ENCODE assay signal across 11 cellular contexts in the genomic region with DNA sequence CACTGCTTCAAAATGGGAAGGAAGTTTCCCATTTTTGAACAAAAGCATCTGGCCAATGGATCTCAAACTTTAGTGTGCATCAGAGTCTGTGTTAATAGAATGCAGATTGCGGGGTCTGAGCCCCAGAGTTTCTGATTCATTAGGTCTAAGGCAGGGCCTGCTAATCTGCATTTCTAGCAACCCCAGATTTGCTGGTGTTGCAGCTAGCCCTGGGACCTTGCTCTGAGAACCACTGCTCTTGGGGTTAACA. TPM values are rescaled to one million over a fixed set of nuclear protein-coding genes. Genes with fewer than 3 reads are reported as not detected.
DNase-seq lines count a peak whose midpoint lies in the region; ATAC-seq and TF ChIP-seq lines count a peak whose summit lies in the region.
"Had no signal": no experiment of that assay in that cellular context is flagged by ENCODE, and none has a peak within 500 bp of the region (broad histone marks: within the 10 kb centered on the region; RNA-seq: fewer than 3 reads in every experiment).

No MANE protein-coding gene starts in this region.

- peak overlapping the region; percentile 70 for H3K27ac Mint-ChIP-seq in HFFc6
- no peak overlapping the region for H3K27ac Mint-ChIP-seq in activated CD8-positive, alpha-beta T cell treated with anti-CD3 and anti-CD28 coated beads, Interleukin-2, amount 10 ng/mL, durations not matched to agents 7 days and 5 days

- CTCF ChIA-PET in activated CD8-positive, alpha-beta T cell treated with anti-CD3 and anti-CD28 coated beads, Interleukin-2, amount 10 ng/mL, durations not matched to agents 7 days and 5 days (lab: Charles Lee): interaction anchor here (1.0 to 3.4 kb wide), 5 partner anchors 10 to 37 kb away, joined by 3 to 19 read pairs (median 7); a partner anchor contains a TSS

- H3K4me3 Mint-ChIP-seq in HFFc6: no peak overlapping the region; the same call in 1 of the 2 replicates
- no peak overlapping the region for H3K4me3 Mint-ChIP-seq in activated CD8-positive, alpha-beta T cell treated with anti-CD3 and anti-CD28 coated beads, Interleukin-2, amount 10 ng/mL, durations not matched to agents 7 days and 5 days

- no peak for TF ChIP-seq EP300 in upper lobe of left lung (IDR thresholded peaks at IDR 0.05)

- WGBS in prostate gland: 100% methylated on average over 1 of the region's 1 CpG
- WGBS in upper lobe of left lung, 2 donors: 100% methylated on average over 1 of the region's 1 CpG

- intact Hi-C loops in prostate gland (cut with DNase I): no loop called here
- intact Hi-C loops in ascending aorta (cut with DNase I): no loop called here

- POLR2A ChIA-PET in activated CD8-positive, alpha-beta T cell treated with anti-CD3 and anti-CD28 coated beads, Interleukin-2, amount 10 ng/mL, durations not matched to agents 7 days and 5 days (lab: Charles Lee): interaction anchor here (0.6 to 6.5 kb wide), 2 partner anchors 30 to 37 kb away, joined by 3 to 36 read pairs; a partner anchor contains a TSS

- no peaks in the 10 kb centered on the region for H3K9me3 Mint-ChIP-seq in HFFc6
- no peaks in the 10 kb centered on the region for H3K9me3 Mint-ChIP-seq in activated CD8-positive, alpha-beta T cell treated with anti-CD3 and anti-CD28 coated beads, Interleukin-2, amount 10 ng/mL, durations not matched to agents 7 days and 5 days (ENCODE audit: insufficient read depth)
- H3K9me3 Mint-ChIP-seq: stimulated activated naive CD8-positive, alpha-beta T cell treated with anti-CD3 and anti-CD28 coated beads, Interleukin-15, Interleukin-2, amounts not matched to agents 100 ng/mL and 50 ng/mL, for 24 hours had no signal

- H3K36me3 ChIP-seq in prostate gland (no peaks in the 10 kb centered on the region), upper lobe of left lung (no peaks in the 10 kb centered on the region), ascending aorta (no peaks in the 10 kb centered on the region)

- peaks cover 13% of the 10 kb centered on the region for H3K4me1 ChIP-seq in prostate gland (replicated peaks)
- H3K4me1 ChIP-seq in upper lobe of left lung: peaks cover 15 to 27% (median 19%) of the 10 kb centered on the region in 4 donors
- H3K4me1 ChIP-seq in ascending aorta: peaks cover 0 to 6% of the 10 kb centered on the region in 2 donors

- no peaks in the 10 kb centered on the region for H3K36me3 Mint-ChIP-seq in HFFc6 (ENCODE audit: low read depth)
- no peaks in the 10 kb centered on the region for H3K36me3 Mint-ChIP-seq in activated CD8-positive, alpha-beta T cell treated with anti-CD3 and anti-CD28 coated beads, Interleukin-2, amount 10 ng/mL, durations not matched to agents 7 days and 5 days (ENCODE audit: low read depth)

- H3K4me3 ChIP-seq in prostate gland (no peak overlapping the region), upper lobe of left lung (no peak overlapping the region), ascending aorta (no peak overlapping the region)

- TF ChIP-seq POLR2A in prostate gland (IDR thresholded peaks at IDR 0.05): no peak
- TF ChIP-seq POLR2A in upper lobe of left lung (IDR thresholded peaks at IDR 0.05): no peak

- no peaks in the 10 kb centered on the region for H3K9me3 ChIP-seq in prostate gland
- no peaks in the 10 kb centered on the region for H3K9me3 ChIP-seq in upper lobe of left lung
- no peaks in the 10 kb centered on the region for H3K9me3 ChIP-seq in ascending aorta

- DNase-seq in HFFc6: no peak
- DNase-seq in activated CD8-positive, alpha-beta T cell treated with anti-CD3 and anti-CD28 coated beads, Interleukin-2, amount 10 ng/mL, durations not matched to agents 7 days and 5 days: no peak
- no peak for DNase-seq in prostate gland (ENCODE audit: low spot score)
- DNase-seq in upper lobe of left lung: no peak
- DNase-seq in stimulated activated CD4-positive, alpha-beta T cell treated with anti-CD3 and anti-CD28 coated beads, Interleukin-4, amount 100 ng/mL, for 24 hours: no peak
- DNase-seq in DMS153 (lab: John Stamatoyannopoulos, UW): no peak
- no peak for DNase-seq in ascending aorta (ENCODE audit: low spot score in 2 of 2)
- DNase-seq: OCI-M1 had no signal

- peaks cover 5% of the 10 kb centered on the region; the same call in 1 of the 2 replicates for H3K27me3 Mint-ChIP-seq in HFFc6 (ENCODE audit: insufficient read depth)
- H3K27me3 Mint-ChIP-seq in activated CD8-positive, alpha-beta T cell treated with anti-CD3 and anti-CD28 coated beads, Interleukin-2, amount 10 ng/mL, durations not matched to agents 7 days and 5 days (ENCODE audit: low read depth): no peaks in the 10 kb centered on the region
- H3K27me3 Mint-ChIP-seq: stimulated activated naive CD8-positive, alpha-beta T cell treated with anti-CD3 and anti-CD28 coated beads, Interleukin-15, Interleukin-2, amounts not matched to agents 100 ng/mL and 50 ng/mL, for 24 hours had no signal

- H3K4me1 Mint-ChIP-seq in HFFc6 (ENCODE audit: low read depth): peaks cover 42% of the 10 kb centered on the region
- peaks cover 27% of the 10 kb centered on the region for H3K4me1 Mint-ChIP-seq in activated CD8-positive, alpha-beta T cell treated with anti-CD3 and anti-CD28 coated beads, Interleukin-2, amount 10 ng/mL, durations not matched to agents 7 days and 5 days (ENCODE audit: low read depth)

- no peaks in the 10 kb centered on the region for H3K27me3 ChIP-seq in prostate gland (replicated peaks; ENCODE audit: insufficient read depth)
- H3K27me3 ChIP-seq in upper lobe of left lung: no peaks in the 10 kb centered on the region
- H3K27me3 ChIP-seq in ascending aorta: no peaks in the 10 kb centered on the region

- H3K27ac ChIP-seq in prostate gland: peak overlapping the region; percentile 81 to 95
- H3K27ac ChIP-seq in upper lobe of left lung: peak overlapping the region in 2 of 4 donors; percentile 63 to 74
- H3K27ac ChIP-seq in ascending aorta: no peak overlapping the region

- ATAC-seq in GM18511 (IDR thresholded peaks at IDR 0.05; ENCODE audit: unreplicated experiment) (peak; percentile 2), upper lobe of left lung (ENCODE audit: low FRiP score in 2 of 2) (no peak)
- ATAC-seq in activated CD8-positive, alpha-beta T cell treated with anti-CD3 and anti-CD28 coated beads, Interleukin-2, amount 10 ng/mL, durations not matched to agents 7 days and 5 days: peak; percentile 7
- ATAC-seq: HCT116 had no signal

- TF ChIP-seq CTCF in HFFc6 (IDR thresholded peaks at IDR 0.05) (no peak), prostate gland (IDR thresholded peaks at IDR 0.05) (no peak), upper lobe of left lung (IDR thresholded peaks at IDR 0.05) (no peak), ascending aorta (IDR thresholded peaks at IDR 0.05) (no peak)

RNA-seq across cellular contexts. Expression of a gene that starts 30.7 kb away (rescaled TPM):
- 10 to 100 TPM; 16.8 to 26.2 (median 23.1) TPM for total RNA-seq in HFFc6 (2021; fragmentation: NEBNext Ultra II Directional; extraction: Animal tissue kit (Norgen Biotek cat#: 25700))
- total RNA-seq in activated CD8-positive, alpha-beta T cell treated with anti-CD3 and anti-CD28 coated beads, Interleukin-2, amount 10 ng/mL, durations not matched to agents 7 days and 5 days: 10 to 100 TPM; 48.3 to 49.1 TPM
- total RNA-seq in prostate gland (10 to 100 TPM; 44.2 to 45.8 TPM), upper lobe of left lung (10 to 100 TPM; 45.7 to 87.0 (median 63.8) TPM), ascending aorta (61.9 TPM)

Comparison
In these comparisons a context has a peak if more than half of its experiments do, and no peak if none do; other contexts are left out.
1. ATAC-seq: peak in GM18511 (single experiment) and activated CD8-positive, alpha-beta T cell treated with anti-CD3 and anti-CD28 coated beads, Interleukin-2, amount 10 ng/mL, durations not matched to agents 7 days and 5 days (single experiment); none in upper lobe of left lung (0 of 2).
2. H3K27ac ChIP-seq: peak in prostate gland (2 of 2); none in ascending aorta (0 of 2).